10 cellular contexts compared by ENCODE assay signal in the genomic region with DNA sequence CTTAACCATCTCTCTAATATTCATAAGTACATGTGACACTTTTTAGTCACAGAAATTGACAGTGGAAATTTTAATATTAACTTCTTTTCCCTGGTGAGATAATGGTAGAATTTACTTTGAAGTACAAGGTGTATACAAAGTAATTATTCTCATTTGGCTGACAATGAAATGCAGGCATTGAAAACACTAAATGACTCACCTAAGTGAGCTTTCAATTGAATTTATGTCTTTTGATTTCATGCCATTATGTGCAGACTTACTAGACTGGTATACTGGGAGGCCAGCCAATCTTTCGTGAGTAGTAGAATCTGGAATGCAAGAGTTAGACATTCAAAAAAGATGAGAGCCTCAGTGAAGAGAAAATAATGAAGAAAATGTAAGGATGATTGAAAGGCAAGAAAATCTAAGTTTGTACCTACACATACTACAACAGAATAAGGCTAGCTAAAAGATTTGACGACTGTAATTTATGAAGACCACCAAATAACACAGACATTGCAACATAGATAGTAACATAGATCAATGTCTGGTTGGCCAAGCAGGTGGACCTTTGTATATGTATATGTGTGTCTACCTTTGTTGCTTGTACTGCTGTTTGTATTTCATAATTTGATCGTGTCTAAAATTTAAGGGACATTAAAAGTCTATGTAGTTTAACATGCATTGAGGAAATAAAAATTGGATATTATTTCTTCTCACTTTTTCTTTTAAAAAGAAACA.
DNase-seq lines count a peak whose midpoint lies in the region; ATAC-seq and TF ChIP-seq lines count a peak whose summit lies in the region.
"Had no signal": no experiment of that assay in that cellular context is flagged by ENCODE, and none has a peak within 500 bp of the region (broad histone marks: within the 10 kb centered on the region; RNA-seq: fewer than 3 reads in every experiment).

No MANE protein-coding gene starts in this region.

- no peak for ATAC-seq in HG03469 (IDR thresholded peaks at IDR 0.05; ENCODE audit: unreplicated experiment)
- ATAC-seq: right lobe of liver had no signal

- TF ChIP-seq CTCF in coronary artery (IDR thresholded peaks at IDR 0.05), result no peak

- peak overlapping the region; percentile 23 to 30 for H3K27ac ChIP-seq in coronary artery
- H3K27ac ChIP-seq: right lobe of liver had no signal

- H3K4me3 ChIP-seq in coronary artery, result no peak overlapping the region
- H3K4me3 ChIP-seq: right lobe of liver had no signal

- peak; percentile 67 for DNase-seq in DMS153 treated with DMSO at 0.1 percent for 48 hours (lab: John Stamatoyannopoulos, UW; ENCODE audit: unreplicated experiment)
- peak; percentile 46 for DNase-seq in NCI-H2196 (lab: John Stamatoyannopoulos, UW; ENCODE audit: unreplicated experiment)
- DNase-seq in coronary artery (ENCODE audit: low spot score), result no peak
- DNase-seq in pons (ENCODE audit: low spot score), result peak; percentile 8
- no peak for DNase-seq in SKM-1 treated with dmso at 0.1 percent for 144 hours (lab: John Stamatoyannopoulos, UW; ENCODE audit: unreplicated experiment)
- DNase-seq in NCI-H1436 treated with DMSO at 0.1 percent for 48 hours (lab: John Stamatoyannopoulos, UW), result no peak
- DNase-seq in GF-D8 (lab: John Stamatoyannopoulos, UW), result no peak
- DNase-seq: KBM-7, right lobe of liver had no signal

Comparison
In these comparisons a context has a peak if more than half of its experiments do, and no peak if none do; other contexts are left out.
1. DNase-seq: peak in DMS153 treated with DMSO at 0.1 percent for 48 hours (single experiment), NCI-H2196 (single experiment) and pons (single experiment); none in coronary artery (single experiment), SKM-1 treated with dmso at 0.1 percent for 144 hours (single experiment), NCI-H1436 treated with DMSO at 0.1 percent for 48 hours (single experiment) and GF-D8 (single experiment).